In genomic region chr5:79845448-79846197, GRCh38 we compare ENCODE assay signal across 9 cellular contexts.
A peak's percentile ranks its signal among the peaks of the same experiment; 100 is the strongest.
DNase-seq lines count a peak whose midpoint lies in the region; ATAC-seq and TF ChIP-seq lines count a peak whose summit lies in the region.
"Had no signal": no experiment of that assay in that cellular context is flagged by ENCODE, and none has a peak within 500 bp of the region (broad histone marks: within the 10 kb centered on the region; RNA-seq: fewer than 3 reads in every experiment).

No MANE protein-coding gene starts in this region.

- intact Hi-C loops in IMR-90 (cut with micrococcal nuclease) = no loop called here

- peak overlapping the region in 1 of 2 experiments; percentile 44; a peak in 1 of 4 replicates for H4K8ac ChIP-seq in IMR-90 (ENCODE audit: low read depth in 2 of 2, low read length in 2 of 2)

- peak overlapping the region; percentile 37; the same call in 1 of the 2 replicates for H2BK20ac ChIP-seq in IMR-90 (ENCODE audit: low read depth, low read length)

- TF ChIP-seq CTCF in IMR-90 (conservative IDR thresholded peaks at IDR 0.05; ENCODE audit: low read depth, low read length) (no peak), brain microvascular endothelial cell (IDR thresholded peaks at IDR 0.05; ENCODE audit: low read depth, low read length, missing control alignments) (no peak)

- POLR2A ChIA-PET in IMR-90 (lab: Charles Lee; ENCODE audit: unreplicated experiment) = no interaction called here

- no peaks in the 10 kb centered on the region; the same call in 1 of the 2 replicates for H3K27me3 ChIP-seq in IMR-90 (ENCODE audit: control insufficient read depth, insufficient read depth, low read length)
- H3K27me3 ChIP-seq in brain microvascular endothelial cell (replicated peaks) = no peaks in the 10 kb centered on the region

- H2AK9ac ChIP-seq in IMR-90 (replicated peaks; ENCODE audit: low read depth, low read length, poor library complexity) = no peak overlapping the region

- no peak overlapping the region for H3K56ac ChIP-seq in IMR-90 (ENCODE audit: extremely low read depth, insufficient read depth, low read length)

- no CpG with 5 or more reads among the region's 7 CpGs for WGBS in IMR-90 (ENCODE audit: extremely low coverage in 2 of 2, insufficient read length in 1 of 2), 2 experiments

- 0 out of 2 replicates have a peak overlapping the region, but pooled peaks have one; percentile 26 for H3K4ac ChIP-seq in IMR-90 (ENCODE audit: low read depth, low read length)

- no peaks in the 10 kb centered on the region for H3K9me1 ChIP-seq in IMR-90 (ENCODE audit: insufficient read depth, low read length)

- H3K4me2 ChIP-seq in IMR-90 (ENCODE audit: low read depth, low read length) = peak overlapping the region; percentile 58

- ATAC-seq in IMR-90 (ENCODE audit: low read depth) (peak; percentile 97), GM18511 (IDR thresholded peaks at IDR 0.05; ENCODE audit: unreplicated experiment) (no peak), GM21447 (IDR thresholded peaks at IDR 0.05; ENCODE audit: unreplicated experiment) (no peak)

- no peak overlapping the region for H3K14ac ChIP-seq in IMR-90 (replicated peaks; ENCODE audit: low read depth, low read length)

- no peak for TF ChIP-seq POLR2A in IMR-90 (IDR thresholded peaks at IDR 0.05; ENCODE audit: low read depth, low read length)

- H4K5ac ChIP-seq in IMR-90 (ENCODE audit: low read depth, low read length) = no peak overlapping the region; the same call in 1 of the 2 replicates

- peak overlapping the region; percentile 79 for H2BK120ac ChIP-seq in IMR-90 (ENCODE audit: low read depth, low read length)

- peak; percentile 62 for DNase-seq in Ammon's horn (ENCODE audit: low spot score)
- peak; percentile 89 for DNase-seq in IMR-90
- peak; percentile 5 for DNase-seq in brain microvascular endothelial cell
- DNase-seq in midbrain (lab: John Stamatoyannopoulos, UW) = peak; percentile 6
- no peak for DNase-seq in GM19240 (ENCODE audit: insufficient read length, low spot score)
- no peak for DNase-seq in DMS79 treated with DMSO at 0.1 percent for 48 hours (lab: John Stamatoyannopoulos, UW)
- DNase-seq: NCI-H82 had no signal

- peaks cover 3% of the 10 kb centered on the region; the same call in 1 of the 2 replicates for H4K20me1 ChIP-seq in IMR-90 (ENCODE audit: insufficient read depth, low read length)

- CTCF ChIA-PET in IMR-90 (lab: Yijun Ruan, JAX) = interaction anchor here (0.7 kb wide), 1 partner anchor 593 kb away, joined by 3 read pairs; no protein-coding TSS in a partner anchor

- no peak overlapping the region for H3K9ac ChIP-seq in IMR-90 (ENCODE audit: low read depth, low read length)

- H3K4me3 ChIP-seq in IMR-90 (ENCODE audit: insufficient read depth, low read depth, low read length) (no peak overlapping the region), brain microvascular endothelial cell (ENCODE audit: low read depth, low read length) (no peak overlapping the region)

- no peak for TF ChIP-seq RAD21 in IMR-90 (IDR thresholded peaks at IDR 0.05; ENCODE audit: low read length)

- H3K27ac ChIP-seq in IMR-90 (ENCODE audit: insufficient read depth, low read length) = peak overlapping the region; percentile 79; the same call in 1 of the 2 replicates
- H3K27ac ChIP-seq in brain microvascular endothelial cell = no peak overlapping the region

- in situ Hi-C loops in IMR-90 (cut with MboI; ENCODE audit: low sequenced_read_pairs) = no loop called here
- in situ Hi-C loops in brain microvascular endothelial cell (cut with HindIII; ENCODE audit: low pct_ligation_motif_present, low sequenced_read_pairs) = no loop called here

- no peak overlapping the region for H2BK15ac ChIP-seq in IMR-90 (ENCODE audit: low read depth, low read length)

- no peak overlapping the region for H4K91ac ChIP-seq in IMR-90 (ENCODE audit: insufficient read depth, low read depth, low read length)

- dilution Hi-C loops in IMR-90 (cut with HindIII; ENCODE audit: low sequenced_read_pairs, unreplicated experiment) = no loop called here

- no TSS peak for BruUV-seq in IMR-90 (replicated peaks; lab: Mats Ljungman, UMichigan)

- H3K9me3 ChIP-seq in IMR-90 (ENCODE audit: control insufficient read depth, insufficient read depth, low read length) = no peaks in the 10 kb centered on the region

- H2BK5ac ChIP-seq in IMR-90 (ENCODE audit: low read depth, low read length, poor library complexity, severe bottlenecking) = no peak overlapping the region

- peak overlapping the region; percentile 68 for H2AFZ ChIP-seq in IMR-90 (replicated peaks; ENCODE audit: low read length, poor library complexity)

- no peak overlapping the region for H3K18ac ChIP-seq in IMR-90 (ENCODE audit: low read depth, low read length)

- no peaks in the 10 kb centered on the region for H3K36me3 ChIP-seq in IMR-90 (ENCODE audit: control insufficient read depth, insufficient read depth, low read length)
- no peaks in the 10 kb centered on the region for H3K36me3 ChIP-seq in brain microvascular endothelial cell (replicated peaks)

- no peak overlapping the region for H3K23ac ChIP-seq in IMR-90 (ENCODE audit: low read depth, low read length)

- no peaks in the 10 kb centered on the region for H3K79me1 ChIP-seq in IMR-90 (ENCODE audit: low read depth in 1 of 2, low read length in 2 of 2)

- no peak overlapping the region for H2AK5ac ChIP-seq in IMR-90 (ENCODE audit: low read depth, low read length)

- H3K4me1 ChIP-seq in IMR-90 (ENCODE audit: control insufficient read depth, insufficient read depth, low read length) = peaks cover 5% of the 10 kb centered on the region; the same call in 1 of the 2 replicates

TF ChIP-seq in IMR-90, 13 proteins besides CTCF, POLR2A, EP300 and RAD21:
- TF ChIP-seq MXI1 (IDR thresholded peaks at IDR 0.05; ENCODE audit: borderline replicate concordance, low read depth, low read length) (no peak), CEBPB (IDR thresholded peaks at IDR 0.05; ENCODE audit: low read depth, low read length) (peak; percentile 40), FOS (IDR thresholded peaks at IDR 0.05; ENCODE audit: low read depth, low read length) (peak; percentile 22; the same call in 1 of the 2 replicates), BHLHE40 (IDR thresholded peaks at IDR 0.05; ENCODE audit: low read depth, low read length) (peak; percentile 73), USF2 (IDR thresholded peaks at IDR 0.05; ENCODE audit: low read depth, low read length) (peak; percentile 36; the same call in 1 of the 2 replicates)

Comparison
In these comparisons a context has a peak if more than half of its experiments do, and no peak if none do; other contexts are left out.
1. DNase-seq: peak in Ammon's horn (single experiment), IMR-90 (single experiment), brain microvascular endothelial cell (single experiment) and midbrain (single experiment); none in GM19240 (single experiment) and DMS79 treated with DMSO at 0.1 percent for 48 hours (single experiment).